30 cellular contexts compared by ENCODE assay signal in genomic region chr7:120160166-120160565, GRCh38.
"Had no signal": no experiment of that assay in that cellular context is flagged by ENCODE, and none has a peak within 500 bp of the region (broad histone marks: within the 10 kb centered on the region; RNA-seq: fewer than 3 reads in every experiment).

No MANE protein-coding gene starts in this region.

- H3K9me3 ChIP-seq: adrenal gland, ascending aorta, breast epithelium, colonic mucosa, gastroesophageal sphincter had no signal

- DNase-seq: activated CD4-positive, alpha-beta memory T cell treated with anti-CD3 and anti-CD28 coated beads for 36 hours; activated CD4-positive, alpha-beta T cell treated with anti-CD3 and anti-CD28 coated beads for 36 hours; activated CD4-positive, alpha-beta T cell treated with anti-CD3 and anti-CD28 coated beads, Interleukin-2, amount 10 ng/mL, durations not matched to agents 24 days and 14 days; activated CD4-positive, CD25-positive, alpha-beta regulatory T cell; activated CD4-positive, CD25-positive, alpha-beta regulatory T cell treated with anti-CD3 and anti-CD28 coated beads, Interleukin-2, amount 50 U/mL, for 72 hours; activated CD8-positive, alpha-beta memory T cell treated with anti-CD3 and anti-CD28 coated beads, Interleukin-2, amount 10 ng/mL, durations not matched to agents 7 days and 5 days; activated CD8-positive, alpha-beta memory T cell treated with anti-CD3 and anti-CD28 coated beads, Interleukin-2, amount 50 U/mL, for 4 hours; activated CD8-positive, alpha-beta T cell treated with anti-CD3 and anti-CD28 coated beads, Interleukin-2, amount 10 ng/mL, durations not matched to agents 7 days and 5 days; activated effector memory CD4-positive, alpha-beta T cell treated with anti-CD3 and anti-CD28 coated beads, Interleukin-2, amount 50 U/mL, for 16 hours; activated naive CD4-positive, alpha-beta T cell treated with anti-CD3 and anti-CD28 coated beads for 36 hours; activated naive CD8-positive, alpha-beta T cell treated with anti-CD3 and anti-CD28 coated beads for 36 hours; activated naive CD8-positive, alpha-beta T cell treated with anti-CD3 and anti-CD28 coated beads, Interleukin-2, amount 50 U/mL, for 24 hours; activated T-cell treated with anti-CD3 and anti-CD28 coated beads, Interleukin-2, amount 50 U/mL, for 1 hour; activated T-cell treated with anti-CD3 and anti-CD28 coated beads, Interleukin-2, amount 50 U/mL, for 48 hours; adrenal gland; amygdala; central memory CD4-positive, alpha-beta T cell; cerebellar nuclear complex; colonic mucosa; effector CD8-positive, alpha-beta T cell; foreskin keratinocyte; head of caudate nucleus; T-cell; T-helper 17 cell; T1000 had no signal

- H3K27ac ChIP-seq: adrenal gland, ascending aorta, breast epithelium, cardiac muscle cell, colonic mucosa, foreskin keratinocyte, gastroesophageal sphincter had no signal

- H3K4me1 ChIP-seq: adrenal gland, ascending aorta, breast epithelium, colonic mucosa, foreskin keratinocyte, gastroesophageal sphincter had no signal

- ATAC-seq: activated CD4-positive, alpha-beta T cell treated with anti-CD3 and anti-CD28 coated beads for 36 hours; activated CD8-positive, alpha-beta memory T cell treated with anti-CD3 and anti-CD28 coated beads, Interleukin-2, amount 10 ng/mL, durations not matched to agents 7 days and 5 days; activated CD8-positive, alpha-beta T cell treated with anti-CD3 and anti-CD28 coated beads, Interleukin-2, amount 10 ng/mL, durations not matched to agents 7 days and 5 days; activated naive CD8-positive, alpha-beta T cell treated with anti-CD3 and anti-CD28 coated beads, Interleukin-2, amount 50 U/mL, for 24 hours; esophagus mucosa; foreskin keratinocyte; gastroesophageal sphincter; T-cell; T-helper 17 cell had no signal

- H3K4me3 ChIP-seq: adrenal gland, ascending aorta, breast epithelium, cardiac muscle cell, colonic mucosa, gastroesophageal sphincter had no signal

- H3K27me3 ChIP-seq: adrenal gland, ascending aorta, breast epithelium, cardiac muscle cell, colonic mucosa, foreskin keratinocyte, gastroesophageal sphincter had no signal

- H3K36me3 ChIP-seq: adrenal gland, ascending aorta, breast epithelium, cardiac muscle cell, colonic mucosa, gastroesophageal sphincter had no signal
